ENCODE assay signal across 8 cellular contexts in the genomic region with DNA sequence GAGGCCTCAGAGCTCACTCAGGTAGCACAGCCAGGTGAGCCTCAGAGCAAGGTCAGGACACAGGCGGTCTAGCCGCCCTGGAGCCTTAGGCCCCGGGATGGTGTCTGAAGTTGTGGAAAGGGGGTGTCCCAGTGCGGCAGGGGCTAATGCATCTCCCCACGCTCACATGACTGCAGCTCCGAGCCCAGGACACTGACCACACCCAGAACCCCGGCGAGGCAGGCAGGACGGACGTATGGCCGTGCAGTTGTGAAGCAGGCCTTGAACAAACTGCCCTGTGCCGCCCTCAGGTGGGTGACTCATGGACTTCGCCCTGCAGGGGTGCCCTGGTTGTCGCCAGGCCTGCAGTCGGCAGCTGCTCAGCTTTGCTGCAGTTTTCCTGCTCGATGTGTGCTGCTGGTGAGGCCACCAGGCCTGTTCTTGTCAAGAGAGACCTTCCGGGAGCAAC. TPM values are rescaled to one million over a fixed set of nuclear protein-coding genes. Genes with fewer than 3 reads are reported as not detected.
DNase-seq lines count a peak whose midpoint lies in the region; ATAC-seq and TF ChIP-seq lines count a peak whose summit lies in the region.

No MANE protein-coding gene starts in this region.

- H3K27ac ChIP-seq in HCT116 (ENCODE audit: low read depth, low read length): peak overlapping the region; percentile 51
- no peak overlapping the region for H3K27ac ChIP-seq in OCI-LY7 (ENCODE audit: low read depth, low read length, poor library complexity, severe bottlenecking)

- intact Hi-C loops in HCT116 (cut with micrococcal nuclease) (no loop called here), OCI-LY7 (cut with micrococcal nuclease; ENCODE audit: unreplicated experiment) (no loop called here)
- intact Hi-C loops in activated naive CD4-positive, alpha-beta T cell treated with anti-CD3 and anti-CD28 coated beads for 36 hours (cut with micrococcal nuclease): loop anchor here (5.0 kb wide), 1 partner anchor 400 kb away; no protein-coding TSS in a partner anchor

- POLR2A ChIA-PET in HCT116 (lab: Charles Lee) (no interaction called here), OCI-LY7 (lab: Charles Lee) (no interaction called here)

- no peak overlapping the region for H3K4me3 Mint-ChIP-seq in activated naive CD4-positive, alpha-beta T cell treated with anti-CD3 and anti-CD28 coated beads for 36 hours

- peaks cover 7 to 58% of the 10 kb centered on the region in 2 experiments; a peak in 3 of 4 replicates for H3K36me3 ChIP-seq in HCT116 (ENCODE audit: control insufficient read depth in 1 of 2, insufficient read depth in 2 of 2, low read length in 2 of 2)
- peaks cover 85% of the 10 kb centered on the region for H3K36me3 ChIP-seq in OCI-LY7 (ENCODE audit: insufficient read depth, low read length)

- H3K4me1 ChIP-seq in HCT116 (ENCODE audit: control insufficient read depth in 1 of 2, insufficient read depth in 2 of 2, low read length in 2 of 2): peaks cover 21 to 26% of the 10 kb centered on the region in 2 experiments
- H3K4me1 ChIP-seq in OCI-LY7 (ENCODE audit: insufficient read depth, low read length, poor library complexity, severe bottlenecking): peaks cover 10% of the 10 kb centered on the region

- H3K27me3 Mint-ChIP-seq in activated naive CD4-positive, alpha-beta T cell treated with anti-CD3 and anti-CD28 coated beads for 36 hours (ENCODE audit: low read depth): no peaks in the 10 kb centered on the region

- DNase-seq in A172 (ENCODE audit: low spot score): peak; percentile 94
- DNase-seq in HCT116 (ENCODE audit: low read depth, low spot score): peak; percentile 24
- peak; percentile 42 for DNase-seq in activated naive CD4-positive, alpha-beta T cell treated with anti-CD3 and anti-CD28 coated beads for 36 hours
- peak; percentile 75 for DNase-seq in islet precursor cell
- DNase-seq in OCI-LY7 (ENCODE audit: low spot score): no peak
- no peak for DNase-seq in inferior parietal cortex (ENCODE audit: extremely low spot score)

- H3K9ac ChIP-seq in HCT116 (ENCODE audit: low read length): 0 out of 2 replicates have a peak overlapping the region, but pooled peaks have one; percentile 22

- H3K4me3 ChIP-seq in HCT116 (replicated peaks in 1 of 2; ENCODE audit: low read depth in 1 of 2, low read length in 2 of 2): no peak overlapping the region
- H3K4me3 ChIP-seq in OCI-LY7 (ENCODE audit: low read depth, low read length, poor library complexity, severe bottlenecking): no peak overlapping the region

- H2AFZ ChIP-seq in HCT116 (ENCODE audit: low read depth, low read length, poor library complexity, severe bottlenecking) (no peak overlapping the region), OCI-LY7 (ENCODE audit: low read length) (no peak overlapping the region)

- no peak overlapping the region for H3K27ac Mint-ChIP-seq in activated naive CD4-positive, alpha-beta T cell treated with anti-CD3 and anti-CD28 coated beads for 36 hours

- TF ChIP-seq RAD21 in HCT116 (IDR thresholded peaks at IDR 0.05; ENCODE audit: low read depth): no peak; the same call in none of the 2 replicates

- no peaks in the 10 kb centered on the region for H4K20me1 ChIP-seq in HCT116 (ENCODE audit: insufficient read depth)
- H4K20me1 ChIP-seq in OCI-LY7 (ENCODE audit: insufficient read depth, low read length): no peaks in the 10 kb centered on the region

- CTCF ChIA-PET in HCT116 (lab: Charles Lee): no interaction called here
- CTCF ChIA-PET in activated naive CD4-positive, alpha-beta T cell treated with anti-CD3 and anti-CD28 coated beads for 36 hours (lab: Charles Lee): interaction anchor here (0.6 to 1.0 kb wide), 2 partner anchors 41 to 400 kb away, joined by 3 read pairs; no protein-coding TSS in a partner anchor
- CTCF ChIA-PET in OCI-LY7 (lab: Charles Lee; ENCODE audit: unreplicated experiment): no interaction called here

- no TSS peak for BruUV-seq in HCT116 (replicated peaks; lab: Mats Ljungman, UMichigan)
- BruUV-seq in OCI-LY7 (replicated peaks; lab: Mats Ljungman, UMichigan): no TSS peak

- H3K9me2 ChIP-seq in HCT116 (ENCODE audit: insufficient read depth): no peaks in the 10 kb centered on the region
- H3K9me2 ChIP-seq in OCI-LY7 (ENCODE audit: insufficient read depth, low read length): no peaks in the 10 kb centered on the region

- TF ChIP-seq POLR2A in HCT116 (IDR thresholded peaks at IDR 0.05; ENCODE audit: borderline replicate concordance, extremely low read depth, insufficient read depth, insufficient read length): no peak

- no peaks in the 10 kb centered on the region for H3K9me3 Mint-ChIP-seq in activated naive CD4-positive, alpha-beta T cell treated with anti-CD3 and anti-CD28 coated beads for 36 hours

- H3K36me3 Mint-ChIP-seq in activated naive CD4-positive, alpha-beta T cell treated with anti-CD3 and anti-CD28 coated beads for 36 hours (ENCODE audit: low read depth): peaks cover 6% of the 10 kb centered on the region

- H3K79me2 ChIP-seq in HCT116 (ENCODE audit: insufficient read depth, low read length): peaks cover 98% of the 10 kb centered on the region
- peaks cover 59% of the 10 kb centered on the region for H3K79me2 ChIP-seq in OCI-LY7 (ENCODE audit: insufficient read depth, low read depth, low read length)

- no peaks in the 10 kb centered on the region for H3K27me3 ChIP-seq in HCT116 (ENCODE audit: insufficient read depth, low read length)

- ATAC-seq in HCT116: peak; percentile 82
- ATAC-seq in GM18867 (IDR thresholded peaks at IDR 0.05; ENCODE audit: unreplicated experiment): no peak
- no peak for ATAC-seq in HG03025 (IDR thresholded peaks at IDR 0.05; ENCODE audit: low FRiP score, unreplicated experiment)

- peak overlapping the region; percentile 43 for H3K4me2 ChIP-seq in HCT116 (ENCODE audit: low read length)
- H3K4me2 ChIP-seq in OCI-LY7 (ENCODE audit: low read length): no peak overlapping the region

- TF ChIP-seq CTCF in HCT116 (IDR thresholded peaks at IDR 0.05 in 2 of 3, conservative IDR thresholded peaks at IDR 0.05 in 1 of 3; ENCODE audit: borderline replicate concordance in 1 of 3, insufficient read depth in 1 of 3, low read depth in 2 of 3, low read length in 2 of 3) (no peak), OCI-LY7 (conservative IDR thresholded peaks at IDR 0.05; ENCODE audit: low read length) (no peak)

- RAD21 ChIA-PET in HCT116 (lab: Charles Lee; ENCODE audit: low non-redundant PET in 1 of 2, low total read pairs in 2 of 2, uncharacterized antibody in 2 of 2, unreplicated experiment in 2 of 2): interaction anchor here in 1 of 2 experiments (0.6 kb wide), 1 partner anchor 399 kb away, joined by 6 read pairs; no protein-coding TSS in a partner anchor

- peaks cover 13% of the 10 kb centered on the region for H3K4me1 Mint-ChIP-seq in activated naive CD4-positive, alpha-beta T cell treated with anti-CD3 and anti-CD28 coated beads for 36 hours (ENCODE audit: low read depth)

- H3K9me3 ChIP-seq in HCT116 (ENCODE audit: control insufficient read depth in 1 of 2, insufficient read depth in 1 of 2, low read depth in 1 of 2, low read length in 2 of 2) (peaks cover 10 to 15% of the 10 kb centered on the region in 2 experiments; a peak in 2 of 4 replicates), OCI-LY7 (ENCODE audit: low read length) (peaks cover 35% of the 10 kb centered on the region)

TF ChIP-seq in HCT116, 20 proteins besides CTCF, POLR2A, EP300 and RAD21:
- TF ChIP-seq JUND (IDR thresholded peaks at IDR 0.05) (no peak; the same call in 1 of the 2 replicates), ZFX (IDR thresholded peaks at IDR 0.05) (0 out of 2 replicates have a peak, but pooled peaks have one; percentile 14), ELF1 (IDR thresholded peaks at IDR 0.05; ENCODE audit: borderline replicate concordance, low read depth) (no peak), CEBPB (IDR thresholded peaks at IDR 0.05; ENCODE audit: low read depth) (no peak), ZNF274 (IDR thresholded peaks at IDR 0.05; ENCODE audit: low read depth, low read length) (no peak), MAX (IDR thresholded peaks at IDR 0.05) (peak; percentile 39; the same call in 1 of the 2 replicates)
TF ChIP-seq in HCT116: peak in this region for 2.

RNA-seq across cellular contexts. Expression of gene PRKAR1B, which starts 5.0 kb away (rescaled TPM):
- total RNA-seq in A172 (2014; rRNA removed; shearing (Covaris generic)): 31.0 and 31.3 TPM in 2 replicates
- total RNA-seq in HCT116 (2021; ENCODE audit: unreplicated experiment) (14.1 TPM), OCI-LY7 (2022) (30.9 and 41.6 TPM in 2 replicates)
- polyA plus RNA-seq in HCT116 (2012): 10.8 and 12.4 TPM in 2 replicates
- 10 to 100 TPM; 15.5 to 15.8 TPM for total RNA-seq in activated naive CD4-positive, alpha-beta T cell treated with anti-CD3 and anti-CD28 coated beads for 36 hours
- 18.3 and 22.5 TPM in 2 replicates for total RNA-seq in OCI-LY7 (2014; rRNA removed; shearing (Covaris generic))

RNA-seq across cellular contexts. Expression of gene DNAAF5, which starts 5.6 kb away (rescaled TPM):
- 79.0 and 95.9 TPM in 2 replicates for total RNA-seq in A172 (2014; rRNA removed; shearing (Covaris generic))
- total RNA-seq in HCT116 (2021; ENCODE audit: unreplicated experiment): 69.4 TPM
- polyA plus RNA-seq in HCT116 (2012): 57.1 and 61.6 TPM in 2 replicates
- 10 to 100 TPM; 26.2 to 27.5 TPM for total RNA-seq in activated naive CD4-positive, alpha-beta T cell treated with anti-CD3 and anti-CD28 coated beads for 36 hours
- total RNA-seq in OCI-LY7 (2014; rRNA removed; shearing (Covaris generic)): 36.2 and 42.6 TPM in 2 replicates
- 47.6 and 58.5 TPM in 2 replicates for total RNA-seq in OCI-LY7 (2022)

Comparison
In these comparisons a context has a peak if more than half of its experiments do, and no peak if none do; other contexts are left out.
1. DNase-seq: peak in A172 (single experiment), HCT116 (single experiment), activated naive CD4-positive, alpha-beta T cell treated with anti-CD3 and anti-CD28 coated beads for 36 hours (single experiment) and islet precursor cell (single experiment); none in OCI-LY7 (single experiment) and inferior parietal cortex (single experiment).